ENCODE assay signal across 1 cellular context in genomic region chr10:63264852-63265617, GRCh38.
TF ChIP-seq lines count a peak whose summit lies in the region.

No MANE protein-coding gene starts in this region.

TF ChIP-seq in K562, 482 proteins besides CTCF, POLR2A, EP300 and RAD21 (continued from another document and continues in another):
- TF ChIP-seq, protein P1, sequence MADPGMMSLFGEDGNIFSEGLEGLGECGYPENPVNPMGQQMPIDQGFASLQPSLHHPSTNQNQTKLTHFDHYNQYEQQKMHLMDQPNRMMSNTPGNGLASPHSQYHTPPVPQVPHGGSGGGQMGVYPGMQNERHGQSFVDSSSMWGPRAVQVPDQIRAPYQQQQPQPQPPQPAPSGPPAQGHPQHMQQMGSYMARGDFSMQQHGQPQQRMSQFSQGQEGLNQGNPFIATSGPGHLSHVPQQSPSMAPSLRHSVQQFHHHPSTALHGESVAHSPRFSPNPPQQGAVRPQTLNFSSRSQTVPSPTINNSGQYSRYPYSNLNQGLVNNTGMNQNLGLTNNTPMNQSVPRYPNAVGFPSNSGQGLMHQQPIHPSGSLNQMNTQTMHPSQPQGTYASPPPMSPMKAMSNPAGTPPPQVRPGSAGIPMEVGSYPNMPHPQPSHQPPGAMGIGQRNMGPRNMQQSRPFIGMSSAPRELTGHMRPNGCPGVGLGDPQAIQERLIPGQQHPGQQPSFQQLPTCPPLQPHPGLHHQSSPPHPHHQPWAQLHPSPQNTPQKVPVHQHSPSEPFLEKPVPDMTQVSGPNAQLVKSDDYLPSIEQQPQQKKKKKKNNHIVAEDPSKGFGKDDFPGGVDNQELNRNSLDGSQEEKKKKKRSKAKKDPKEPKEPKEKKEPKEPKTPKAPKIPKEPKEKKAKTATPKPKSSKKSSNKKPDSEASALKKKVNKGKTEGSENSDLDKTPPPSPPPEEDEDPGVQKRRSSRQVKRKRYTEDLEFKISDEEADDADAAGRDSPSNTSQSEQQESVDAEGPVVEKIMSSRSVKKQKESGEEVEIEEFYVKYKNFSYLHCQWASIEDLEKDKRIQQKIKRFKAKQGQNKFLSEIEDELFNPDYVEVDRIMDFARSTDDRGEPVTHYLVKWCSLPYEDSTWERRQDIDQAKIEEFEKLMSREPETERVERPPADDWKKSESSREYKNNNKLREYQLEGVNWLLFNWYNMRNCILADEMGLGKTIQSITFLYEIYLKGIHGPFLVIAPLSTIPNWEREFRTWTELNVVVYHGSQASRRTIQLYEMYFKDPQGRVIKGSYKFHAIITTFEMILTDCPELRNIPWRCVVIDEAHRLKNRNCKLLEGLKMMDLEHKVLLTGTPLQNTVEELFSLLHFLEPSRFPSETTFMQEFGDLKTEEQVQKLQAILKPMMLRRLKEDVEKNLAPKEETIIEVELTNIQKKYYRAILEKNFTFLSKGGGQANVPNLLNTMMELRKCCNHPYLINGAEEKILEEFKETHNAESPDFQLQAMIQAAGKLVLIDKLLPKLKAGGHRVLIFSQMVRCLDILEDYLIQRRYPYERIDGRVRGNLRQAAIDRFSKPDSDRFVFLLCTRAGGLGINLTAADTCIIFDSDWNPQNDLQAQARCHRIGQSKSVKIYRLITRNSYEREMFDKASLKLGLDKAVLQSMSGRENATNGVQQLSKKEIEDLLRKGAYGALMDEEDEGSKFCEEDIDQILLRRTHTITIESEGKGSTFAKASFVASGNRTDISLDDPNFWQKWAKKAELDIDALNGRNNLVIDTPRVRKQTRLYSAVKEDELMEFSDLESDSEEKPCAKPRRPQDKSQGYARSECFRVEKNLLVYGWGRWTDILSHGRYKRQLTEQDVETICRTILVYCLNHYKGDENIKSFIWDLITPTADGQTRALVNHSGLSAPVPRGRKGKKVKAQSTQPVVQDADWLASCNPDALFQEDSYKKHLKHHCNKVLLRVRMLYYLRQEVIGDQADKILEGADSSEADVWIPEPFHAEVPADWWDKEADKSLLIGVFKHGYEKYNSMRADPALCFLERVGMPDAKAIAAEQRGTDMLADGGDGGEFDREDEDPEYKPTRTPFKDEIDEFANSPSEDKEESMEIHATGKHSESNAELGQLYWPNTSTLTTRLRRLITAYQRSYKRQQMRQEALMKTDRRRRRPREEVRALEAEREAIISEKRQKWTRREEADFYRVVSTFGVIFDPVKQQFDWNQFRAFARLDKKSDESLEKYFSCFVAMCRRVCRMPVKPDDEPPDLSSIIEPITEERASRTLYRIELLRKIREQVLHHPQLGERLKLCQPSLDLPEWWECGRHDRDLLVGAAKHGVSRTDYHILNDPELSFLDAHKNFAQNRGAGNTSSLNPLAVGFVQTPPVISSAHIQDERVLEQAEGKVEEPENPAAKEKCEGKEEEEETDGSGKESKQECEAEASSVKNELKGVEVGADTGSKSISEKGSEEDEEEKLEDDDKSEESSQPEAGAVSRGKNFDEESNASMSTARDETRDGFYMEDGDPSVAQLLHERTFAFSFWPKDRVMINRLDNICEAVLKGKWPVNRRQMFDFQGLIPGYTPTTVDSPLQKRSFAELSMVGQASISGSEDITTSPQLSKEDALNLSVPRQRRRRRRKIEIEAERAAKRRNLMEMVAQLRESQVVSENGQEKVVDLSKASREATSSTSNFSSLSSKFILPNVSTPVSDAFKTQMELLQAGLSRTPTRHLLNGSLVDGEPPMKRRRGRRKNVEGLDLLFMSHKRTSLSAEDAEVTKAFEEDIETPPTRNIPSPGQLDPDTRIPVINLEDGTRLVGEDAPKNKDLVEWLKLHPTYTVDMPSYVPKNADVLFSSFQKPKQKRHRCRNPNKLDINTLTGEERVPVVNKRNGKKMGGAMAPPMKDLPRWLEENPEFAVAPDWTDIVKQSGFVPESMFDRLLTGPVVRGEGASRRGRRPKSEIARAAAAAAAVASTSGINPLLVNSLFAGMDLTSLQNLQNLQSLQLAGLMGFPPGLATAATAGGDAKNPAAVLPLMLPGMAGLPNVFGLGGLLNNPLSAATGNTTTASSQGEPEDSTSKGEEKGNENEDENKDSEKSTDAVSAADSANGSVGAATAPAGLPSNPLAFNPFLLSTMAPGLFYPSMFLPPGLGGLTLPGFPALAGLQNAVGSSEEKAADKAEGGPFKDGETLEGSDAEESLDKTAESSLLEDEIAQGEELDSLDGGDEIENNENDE (IDR thresholded peaks at IDR 0.05; ENCODE audit: low read depth, low read length), result no peak
- TF ChIP-seq NR4A1 (CRISPR knock-in tag; IDR thresholded peaks at IDR 0.05) (no peak), NR4A1 (tag; IDR thresholded peaks at IDR 0.05) (no peak), NCOA4 (IDR thresholded peaks at IDR 0.05; ENCODE audit: partially characterized antibody) (peak; percentile 40), MBD2 (IDR thresholded peaks at IDR 0.05; ENCODE audit: borderline replicate concordance, low read depth) (0 out of 2 replicates have a peak, but pooled peaks have one; percentile 27), BRCA1 (IDR thresholded peaks at IDR 0.05) (no peak), BRCA1 (CRISPR knock-in tag; IDR thresholded peaks at IDR 0.05) (no peak), CEBPG (CRISPR knock-in tag; IDR thresholded peaks at IDR 0.05) (no peak), CEBPG (tag; conservative IDR thresholded peaks at IDR 0.05 in 1 of 2, IDR thresholded peaks at IDR 0.05 in 1 of 2) (no peak), CBFB (CRISPR knock-in tag; IDR thresholded peaks at IDR 0.05) (no peak), CREB5 (CRISPR knock-in tag; IDR thresholded peaks at IDR 0.05) (no peak), SMARCB1 (IDR thresholded peaks at IDR 0.05; ENCODE audit: insufficient read length, low read depth) (no peak), PRMT5 (CRISPR knock-in tag; IDR thresholded peaks at IDR 0.05) (no peak), HMG20B (CRISPR knock-in tag; IDR thresholded peaks at IDR 0.05) (no peak), TOE1 (IDR thresholded peaks at IDR 0.05; ENCODE audit: borderline replicate concordance) (no peak), TOE1 (CRISPR knock-in tag; IDR thresholded peaks at IDR 0.05; ENCODE audit: borderline replicate concordance, low read depth) (no peak), CBX1 (IDR thresholded peaks at IDR 0.05; ENCODE audit: low read depth) (no peak), NR2C2 (CRISPR knock-in tag; IDR thresholded peaks at IDR 0.05) (no peak), NR2C2 (tag; IDR thresholded peaks at IDR 0.05) (peak; percentile 69; the same call in 1 of the 2 replicates), ZNF695 (CRISPR knock-in tag; IDR thresholded peaks at IDR 0.05) (no peak), ZEB2 (IDR thresholded peaks at IDR 0.05) (peak; percentile 27; the same call in 1 of the 2 replicates), ID3 (CRISPR knock-in tag; IDR thresholded peaks at IDR 0.05) (no peak), ID3 (tag; IDR thresholded peaks at IDR 0.05) (no peak), GTF2E2 (tag; IDR thresholded peaks at IDR 0.05) (0 out of 2 replicates have a peak, but pooled peaks have one; percentile 38)
- TF ChIP-seq, protein P2, sequence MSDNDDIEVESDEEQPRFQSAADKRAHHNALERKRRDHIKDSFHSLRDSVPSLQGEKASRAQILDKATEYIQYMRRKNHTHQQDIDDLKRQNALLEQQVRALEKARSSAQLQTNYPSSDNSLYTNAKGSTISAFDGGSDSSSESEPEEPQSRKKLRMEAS (CRISPR knock-in tag; IDR thresholded peaks at IDR 0.05), result no peak
- TF ChIP-seq, protein P3, sequence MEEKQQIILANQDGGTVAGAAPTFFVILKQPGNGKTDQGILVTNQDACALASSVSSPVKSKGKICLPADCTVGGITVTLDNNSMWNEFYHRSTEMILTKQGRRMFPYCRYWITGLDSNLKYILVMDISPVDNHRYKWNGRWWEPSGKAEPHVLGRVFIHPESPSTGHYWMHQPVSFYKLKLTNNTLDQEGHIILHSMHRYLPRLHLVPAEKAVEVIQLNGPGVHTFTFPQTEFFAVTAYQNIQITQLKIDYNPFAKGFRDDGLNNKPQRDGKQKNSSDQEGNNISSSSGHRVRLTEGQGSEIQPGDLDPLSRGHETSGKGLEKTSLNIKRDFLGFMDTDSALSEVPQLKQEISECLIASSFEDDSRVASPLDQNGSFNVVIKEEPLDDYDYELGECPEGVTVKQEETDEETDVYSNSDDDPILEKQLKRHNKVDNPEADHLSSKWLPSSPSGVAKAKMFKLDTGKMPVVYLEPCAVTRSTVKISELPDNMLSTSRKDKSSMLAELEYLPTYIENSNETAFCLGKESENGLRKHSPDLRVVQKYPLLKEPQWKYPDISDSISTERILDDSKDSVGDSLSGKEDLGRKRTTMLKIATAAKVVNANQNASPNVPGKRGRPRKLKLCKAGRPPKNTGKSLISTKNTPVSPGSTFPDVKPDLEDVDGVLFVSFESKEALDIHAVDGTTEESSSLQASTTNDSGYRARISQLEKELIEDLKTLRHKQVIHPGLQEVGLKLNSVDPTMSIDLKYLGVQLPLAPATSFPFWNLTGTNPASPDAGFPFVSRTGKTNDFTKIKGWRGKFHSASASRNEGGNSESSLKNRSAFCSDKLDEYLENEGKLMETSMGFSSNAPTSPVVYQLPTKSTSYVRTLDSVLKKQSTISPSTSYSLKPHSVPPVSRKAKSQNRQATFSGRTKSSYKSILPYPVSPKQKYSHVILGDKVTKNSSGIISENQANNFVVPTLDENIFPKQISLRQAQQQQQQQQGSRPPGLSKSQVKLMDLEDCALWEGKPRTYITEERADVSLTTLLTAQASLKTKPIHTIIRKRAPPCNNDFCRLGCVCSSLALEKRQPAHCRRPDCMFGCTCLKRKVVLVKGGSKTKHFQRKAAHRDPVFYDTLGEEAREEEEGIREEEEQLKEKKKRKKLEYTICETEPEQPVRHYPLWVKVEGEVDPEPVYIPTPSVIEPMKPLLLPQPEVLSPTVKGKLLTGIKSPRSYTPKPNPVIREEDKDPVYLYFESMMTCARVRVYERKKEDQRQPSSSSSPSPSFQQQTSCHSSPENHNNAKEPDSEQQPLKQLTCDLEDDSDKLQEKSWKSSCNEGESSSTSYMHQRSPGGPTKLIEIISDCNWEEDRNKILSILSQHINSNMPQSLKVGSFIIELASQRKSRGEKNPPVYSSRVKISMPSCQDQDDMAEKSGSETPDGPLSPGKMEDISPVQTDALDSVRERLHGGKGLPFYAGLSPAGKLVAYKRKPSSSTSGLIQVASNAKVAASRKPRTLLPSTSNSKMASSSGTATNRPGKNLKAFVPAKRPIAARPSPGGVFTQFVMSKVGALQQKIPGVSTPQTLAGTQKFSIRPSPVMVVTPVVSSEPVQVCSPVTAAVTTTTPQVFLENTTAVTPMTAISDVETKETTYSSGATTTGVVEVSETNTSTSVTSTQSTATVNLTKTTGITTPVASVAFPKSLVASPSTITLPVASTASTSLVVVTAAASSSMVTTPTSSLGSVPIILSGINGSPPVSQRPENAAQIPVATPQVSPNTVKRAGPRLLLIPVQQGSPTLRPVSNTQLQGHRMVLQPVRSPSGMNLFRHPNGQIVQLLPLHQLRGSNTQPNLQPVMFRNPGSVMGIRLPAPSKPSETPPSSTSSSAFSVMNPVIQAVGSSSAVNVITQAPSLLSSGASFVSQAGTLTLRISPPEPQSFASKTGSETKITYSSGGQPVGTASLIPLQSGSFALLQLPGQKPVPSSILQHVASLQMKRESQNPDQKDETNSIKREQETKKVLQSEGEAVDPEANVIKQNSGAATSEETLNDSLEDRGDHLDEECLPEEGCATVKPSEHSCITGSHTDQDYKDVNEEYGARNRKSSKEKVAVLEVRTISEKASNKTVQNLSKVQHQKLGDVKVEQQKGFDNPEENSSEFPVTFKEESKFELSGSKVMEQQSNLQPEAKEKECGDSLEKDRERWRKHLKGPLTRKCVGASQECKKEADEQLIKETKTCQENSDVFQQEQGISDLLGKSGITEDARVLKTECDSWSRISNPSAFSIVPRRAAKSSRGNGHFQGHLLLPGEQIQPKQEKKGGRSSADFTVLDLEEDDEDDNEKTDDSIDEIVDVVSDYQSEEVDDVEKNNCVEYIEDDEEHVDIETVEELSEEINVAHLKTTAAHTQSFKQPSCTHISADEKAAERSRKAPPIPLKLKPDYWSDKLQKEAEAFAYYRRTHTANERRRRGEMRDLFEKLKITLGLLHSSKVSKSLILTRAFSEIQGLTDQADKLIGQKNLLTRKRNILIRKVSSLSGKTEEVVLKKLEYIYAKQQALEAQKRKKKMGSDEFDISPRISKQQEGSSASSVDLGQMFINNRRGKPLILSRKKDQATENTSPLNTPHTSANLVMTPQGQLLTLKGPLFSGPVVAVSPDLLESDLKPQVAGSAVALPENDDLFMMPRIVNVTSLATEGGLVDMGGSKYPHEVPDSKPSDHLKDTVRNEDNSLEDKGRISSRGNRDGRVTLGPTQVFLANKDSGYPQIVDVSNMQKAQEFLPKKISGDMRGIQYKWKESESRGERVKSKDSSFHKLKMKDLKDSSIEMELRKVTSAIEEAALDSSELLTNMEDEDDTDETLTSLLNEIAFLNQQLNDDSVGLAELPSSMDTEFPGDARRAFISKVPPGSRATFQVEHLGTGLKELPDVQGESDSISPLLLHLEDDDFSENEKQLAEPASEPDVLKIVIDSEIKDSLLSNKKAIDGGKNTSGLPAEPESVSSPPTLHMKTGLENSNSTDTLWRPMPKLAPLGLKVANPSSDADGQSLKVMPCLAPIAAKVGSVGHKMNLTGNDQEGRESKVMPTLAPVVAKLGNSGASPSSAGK (IDR thresholded peaks at IDR 0.05), result no peak
- TF ChIP-seq, protein P4, sequence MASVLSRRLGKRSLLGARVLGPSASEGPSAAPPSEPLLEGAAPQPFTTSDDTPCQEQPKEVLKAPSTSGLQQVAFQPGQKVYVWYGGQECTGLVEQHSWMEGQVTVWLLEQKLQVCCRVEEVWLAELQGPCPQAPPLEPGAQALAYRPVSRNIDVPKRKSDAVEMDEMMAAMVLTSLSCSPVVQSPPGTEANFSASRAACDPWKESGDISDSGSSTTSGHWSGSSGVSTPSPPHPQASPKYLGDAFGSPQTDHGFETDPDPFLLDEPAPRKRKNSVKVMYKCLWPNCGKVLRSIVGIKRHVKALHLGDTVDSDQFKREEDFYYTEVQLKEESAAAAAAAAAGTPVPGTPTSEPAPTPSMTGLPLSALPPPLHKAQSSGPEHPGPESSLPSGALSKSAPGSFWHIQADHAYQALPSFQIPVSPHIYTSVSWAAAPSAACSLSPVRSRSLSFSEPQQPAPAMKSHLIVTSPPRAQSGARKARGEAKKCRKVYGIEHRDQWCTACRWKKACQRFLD (CRISPR knock-in tag; IDR thresholded peaks at IDR 0.05), result 0 out of 2 replicates have a peak, but pooled peaks have one; percentile 26
- TF ChIP-seq, protein P5, sequence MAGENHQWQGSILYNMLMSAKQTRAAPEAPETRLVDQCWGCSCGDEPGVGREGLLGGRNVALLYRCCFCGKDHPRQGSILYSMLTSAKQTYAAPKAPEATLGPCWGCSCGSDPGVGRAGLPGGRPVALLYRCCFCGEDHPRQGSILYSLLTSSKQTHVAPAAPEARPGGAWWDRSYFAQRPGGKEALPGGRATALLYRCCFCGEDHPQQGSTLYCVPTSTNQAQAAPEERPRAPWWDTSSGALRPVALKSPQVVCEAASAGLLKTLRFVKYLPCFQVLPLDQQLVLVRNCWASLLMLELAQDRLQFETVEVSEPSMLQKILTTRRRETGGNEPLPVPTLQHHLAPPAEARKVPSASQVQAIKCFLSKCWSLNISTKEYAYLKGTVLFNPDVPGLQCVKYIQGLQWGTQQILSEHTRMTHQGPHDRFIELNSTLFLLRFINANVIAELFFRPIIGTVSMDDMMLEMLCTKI (IDR thresholded peaks at IDR 0.05; ENCODE audit: partially characterized antibody), result no peak
